In the genomic region with DNA sequence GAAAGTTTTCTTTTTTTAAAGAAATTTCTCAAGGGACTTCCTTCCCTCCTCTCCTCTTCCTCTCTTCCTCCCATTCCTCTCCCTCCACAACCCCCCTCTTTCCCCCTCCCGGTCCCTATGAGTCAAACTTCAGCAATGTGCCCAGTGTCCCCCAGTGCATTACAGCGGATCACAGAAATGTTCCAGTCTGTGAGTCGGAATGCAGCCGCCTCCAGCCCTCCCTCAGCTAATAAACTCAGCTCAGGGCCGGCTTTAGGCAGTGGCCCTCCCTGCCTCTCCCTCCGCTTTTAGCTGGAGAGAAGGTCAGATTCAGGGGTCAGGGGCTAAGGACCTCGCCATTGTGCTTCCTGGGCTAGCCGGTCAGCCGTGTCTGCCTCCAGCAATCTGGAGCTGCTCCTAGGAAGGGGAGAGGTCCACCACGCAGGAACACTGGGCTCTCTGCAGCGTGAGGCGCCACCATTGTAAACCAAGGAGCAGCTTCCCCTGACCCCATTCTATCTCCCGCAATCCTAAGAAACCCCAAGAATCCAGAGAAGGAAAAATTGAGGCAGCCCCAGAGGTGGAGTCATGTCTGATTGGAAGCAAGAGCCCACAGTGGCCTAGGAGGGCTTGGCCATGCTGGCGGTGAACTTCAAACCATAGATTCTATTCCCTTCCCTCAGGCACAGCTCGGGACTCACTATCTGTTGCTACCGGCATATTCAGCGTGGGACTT, we compare ENCODE assay signal across 2 cellular contexts.
TF ChIP-seq lines count a peak whose summit lies in the region.

No MANE protein-coding gene starts in this region.

TF ChIP-seq in A549, 52 proteins besides CTCF, POLR2A, EP300 and RAD21 (continues in another document):
- no peak for TF ChIP-seq ZSCAN20 (CRISPR knock-in tag; IDR thresholded peaks at IDR 0.05)
- no peak for TF ChIP-seq HDAC2 (IDR thresholded peaks at IDR 0.05)
- no peak for TF ChIP-seq MAFK (IDR thresholded peaks at IDR 0.05; ENCODE audit: partially characterized antibody)
- no peak for TF ChIP-seq CBX2 (IDR thresholded peaks at IDR 0.05; ENCODE audit: borderline replicate concordance, low read depth)
- peak; percentile 98; the same call in 1 of the 2 replicates for TF ChIP-seq MAZ (IDR thresholded peaks at IDR 0.05; ENCODE audit: borderline replicate concordance, low read depth, low read length)
- TF ChIP-seq HOXB13 (CRISPR knock-in tag; IDR thresholded peaks at IDR 0.05; ENCODE audit: low read depth) = no peak
- TF ChIP-seq, protein P1, sequence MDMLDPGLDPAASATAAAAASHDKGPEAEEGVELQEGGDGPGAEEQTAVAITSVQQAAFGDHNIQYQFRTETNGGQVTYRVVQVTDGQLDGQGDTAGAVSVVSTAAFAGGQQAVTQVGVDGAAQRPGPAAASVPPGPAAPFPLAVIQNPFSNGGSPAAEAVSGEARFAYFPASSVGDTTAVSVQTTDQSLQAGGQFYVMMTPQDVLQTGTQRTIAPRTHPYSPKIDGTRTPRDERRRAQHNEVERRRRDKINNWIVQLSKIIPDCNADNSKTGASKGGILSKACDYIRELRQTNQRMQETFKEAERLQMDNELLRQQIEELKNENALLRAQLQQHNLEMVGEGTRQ (IDR thresholded peaks at IDR 0.05) = no peak
- no peak for TF ChIP-seq TP53 (CRISPR knock-in tag; IDR thresholded peaks at IDR 0.05)
- no peak for TF ChIP-seq ESRRA (IDR thresholded peaks at IDR 0.05; ENCODE audit: borderline replicate concordance, low read length)
- TF ChIP-seq TFCP2L1 (CRISPR knock-in tag; IDR thresholded peaks at IDR 0.05) = no peak
- peak; percentile 76 for TF ChIP-seq FOSL2 (IDR thresholded peaks at IDR 0.05)
- peak; percentile 93 for TF ChIP-seq FOSL2 (CRISPR knock-in tag; IDR thresholded peaks at IDR 0.05)
- TF ChIP-seq BHLHE40 (IDR thresholded peaks at IDR 0.05; ENCODE audit: low read depth, low read length) = no peak
- peak; percentile 48; the same call in 1 of the 2 replicates for TF ChIP-seq JUNB (IDR thresholded peaks at IDR 0.05)
- TF ChIP-seq, protein P2, sequence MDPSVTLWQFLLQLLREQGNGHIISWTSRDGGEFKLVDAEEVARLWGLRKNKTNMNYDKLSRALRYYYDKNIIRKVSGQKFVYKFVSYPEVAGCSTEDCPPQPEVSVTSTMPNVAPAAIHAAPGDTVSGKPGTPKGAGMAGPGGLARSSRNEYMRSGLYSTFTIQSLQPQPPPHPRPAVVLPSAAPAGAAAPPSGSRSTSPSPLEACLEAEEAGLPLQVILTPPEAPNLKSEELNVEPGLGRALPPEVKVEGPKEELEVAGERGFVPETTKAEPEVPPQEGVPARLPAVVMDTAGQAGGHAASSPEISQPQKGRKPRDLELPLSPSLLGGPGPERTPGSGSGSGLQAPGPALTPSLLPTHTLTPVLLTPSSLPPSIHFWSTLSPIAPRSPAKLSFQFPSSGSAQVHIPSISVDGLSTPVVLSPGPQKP (IDR thresholded peaks at IDR 0.05; ENCODE audit: low read depth, low read length) = no peak
- no peak for TF ChIP-seq ZFP36 (IDR thresholded peaks at IDR 0.05; ENCODE audit: borderline replicate concordance, partially characterized antibody)
- TF ChIP-seq, protein P3, sequence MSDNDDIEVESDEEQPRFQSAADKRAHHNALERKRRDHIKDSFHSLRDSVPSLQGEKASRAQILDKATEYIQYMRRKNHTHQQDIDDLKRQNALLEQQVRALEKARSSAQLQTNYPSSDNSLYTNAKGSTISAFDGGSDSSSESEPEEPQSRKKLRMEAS (IDR thresholded peaks at IDR 0.05) = peak; percentile 61
- no peak for TF ChIP-seq SREBF2 (IDR thresholded peaks at IDR 0.05)
- TF ChIP-seq CHD2 (IDR thresholded peaks at IDR 0.05; ENCODE audit: low read length, partially characterized antibody) = no peak
- TF ChIP-seq ATOH8 (CRISPR knock-in tag; IDR thresholded peaks at IDR 0.05; ENCODE audit: low read depth) = no peak
- TF ChIP-seq KDM1A (IDR thresholded peaks at IDR 0.05; ENCODE audit: low read depth) = no peak
- no peak for TF ChIP-seq SMC3 (IDR thresholded peaks at IDR 0.05)
- peak; percentile 70; the same call in 1 of the 2 replicates for TF ChIP-seq GATA3 (IDR thresholded peaks at IDR 0.05; ENCODE audit: borderline replicate concordance)
- TF ChIP-seq BCL3 (IDR thresholded peaks at IDR 0.05) = no peak; the same call in 2 of the 3 replicates
- TF ChIP-seq, protein P4, sequence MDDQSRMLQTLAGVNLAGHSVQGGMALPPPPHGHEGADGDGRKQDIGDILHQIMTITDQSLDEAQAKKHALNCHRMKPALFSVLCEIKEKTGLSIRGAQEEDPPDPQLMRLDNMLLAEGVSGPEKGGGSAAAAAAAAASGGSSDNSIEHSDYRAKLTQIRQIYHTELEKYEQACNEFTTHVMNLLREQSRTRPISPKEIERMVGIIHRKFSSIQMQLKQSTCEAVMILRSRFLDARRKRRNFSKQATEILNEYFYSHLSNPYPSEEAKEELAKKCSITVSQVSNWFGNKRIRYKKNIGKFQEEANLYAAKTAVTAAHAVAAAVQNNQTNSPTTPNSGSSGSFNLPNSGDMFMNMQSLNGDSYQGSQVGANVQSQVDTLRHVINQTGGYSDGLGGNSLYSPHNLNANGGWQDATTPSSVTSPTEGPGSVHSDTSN (IDR thresholded peaks at IDR 0.05) = no peak
- no peak for TF ChIP-seq PHF8 (IDR thresholded peaks at IDR 0.05; ENCODE audit: borderline replicate concordance, low read depth)
- TF ChIP-seq CBX8 (IDR thresholded peaks at IDR 0.05) = no peak
- no peak for TF ChIP-seq RCOR1 (IDR thresholded peaks at IDR 0.05; ENCODE audit: low read depth, low read length)
- TF ChIP-seq HEYL (CRISPR knock-in tag; IDR thresholded peaks at IDR 0.05) = no peak
- no peak for TF ChIP-seq RNF2 (IDR thresholded peaks at IDR 0.05; ENCODE audit: borderline replicate concordance, low read depth)

TF ChIP-seq in HCT116, 20 proteins besides CTCF, POLR2A, EP300 and RAD21:
- TF ChIP-seq SP1 (IDR thresholded peaks at IDR 0.05; ENCODE audit: low read depth) (no peak), TCF7L2 (IDR thresholded peaks at IDR 0.05; ENCODE audit: borderline replicate concordance, extremely low read depth, insufficient read depth, insufficient read length) (peak; percentile 37), POLR2AphosphoS5 (IDR thresholded peaks at IDR 0.05; ENCODE audit: low read depth, low read length) (peak; percentile 60)
- TF ChIP-seq, protein P5, sequence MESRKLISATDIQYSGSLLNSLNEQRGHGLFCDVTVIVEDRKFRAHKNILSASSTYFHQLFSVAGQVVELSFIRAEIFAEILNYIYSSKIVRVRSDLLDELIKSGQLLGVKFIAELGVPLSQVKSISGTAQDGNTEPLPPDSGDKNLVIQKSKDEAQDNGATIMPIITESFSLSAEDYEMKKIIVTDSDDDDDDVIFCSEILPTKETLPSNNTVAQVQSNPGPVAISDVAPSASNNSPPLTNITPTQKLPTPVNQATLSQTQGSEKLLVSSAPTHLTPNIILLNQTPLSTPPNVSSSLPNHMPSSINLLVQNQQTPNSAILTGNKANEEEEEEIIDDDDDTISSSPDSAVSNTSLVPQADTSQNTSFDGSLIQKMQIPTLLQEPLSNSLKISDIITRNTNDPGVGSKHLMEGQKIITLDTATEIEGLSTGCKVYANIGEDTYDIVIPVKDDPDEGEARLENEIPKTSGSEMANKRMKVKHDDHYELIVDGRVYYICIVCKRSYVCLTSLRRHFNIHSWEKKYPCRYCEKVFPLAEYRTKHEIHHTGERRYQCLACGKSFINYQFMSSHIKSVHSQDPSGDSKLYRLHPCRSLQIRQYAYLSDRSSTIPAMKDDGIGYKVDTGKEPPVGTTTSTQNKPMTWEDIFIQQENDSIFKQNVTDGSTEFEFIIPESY (IDR thresholded peaks at IDR 0.05; ENCODE audit: extremely low read depth, insufficient replicate concordance, low read length) = no peak
